10 cellular contexts compared by ENCODE assay signal in the genomic region with DNA sequence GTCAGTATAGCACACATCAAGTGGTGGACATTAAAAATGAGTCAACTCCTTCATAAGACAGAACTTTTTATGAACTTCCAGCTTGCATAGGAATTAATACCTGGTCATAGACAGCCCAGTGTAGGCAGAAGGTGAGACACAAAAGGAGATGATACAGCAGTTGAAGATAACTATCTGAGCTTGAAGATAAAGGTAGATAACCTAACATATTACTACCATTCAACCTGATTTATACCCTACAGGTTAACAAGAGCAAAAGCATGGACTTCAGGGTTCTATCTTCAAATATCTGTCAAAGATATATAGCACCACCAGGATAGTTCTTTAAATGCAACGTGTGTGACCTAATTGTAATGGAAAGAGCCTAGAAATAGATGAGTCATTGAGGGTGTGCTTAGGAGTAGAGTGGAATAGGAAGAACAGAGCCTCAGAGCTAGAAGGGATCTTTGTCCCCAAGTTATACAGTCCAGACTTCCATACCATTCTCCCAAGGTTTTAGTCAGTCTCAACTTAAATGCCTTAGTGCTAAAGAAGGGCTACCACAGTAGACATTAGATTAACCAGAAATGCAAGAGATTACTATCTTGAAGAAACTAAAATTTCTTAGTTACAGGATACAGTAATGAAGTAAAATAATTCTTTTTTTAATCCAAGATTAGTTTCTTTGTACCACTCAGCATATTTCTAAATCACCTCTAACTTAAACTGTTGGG. TPM values are rescaled to one million over a fixed set of nuclear protein-coding genes. Genes with fewer than 3 reads are reported as not detected.
DNase-seq lines count a peak whose midpoint lies in the region; ATAC-seq and TF ChIP-seq lines count a peak whose summit lies in the region.
"Had no signal": no experiment of that assay in that cellular context is flagged by ENCODE, and none has a peak within 500 bp of the region (broad histone marks: within the 10 kb centered on the region; RNA-seq: fewer than 3 reads in every experiment).

No MANE protein-coding gene starts in this region.

- POLR2A ChIA-PET in CD4-positive, alpha-beta memory T cell (lab: Charles Lee; ENCODE audit: partially characterized antibody) = interaction anchor here (2.4 kb wide), 1 partner anchor 9 kb away, joined by 19 read pairs; the partner anchor contains the start of gene ZNF800
- POLR2A ChIA-PET in activated CD8-positive, alpha-beta T cell treated with anti-CD3 and anti-CD28 coated beads for 36 hours (lab: Charles Lee) = interaction anchor here (2.6 kb wide), 1 partner anchor 9 kb away, joined by 21 read pairs; the partner anchor contains the start of gene ZNF800

- no peak for TF ChIP-seq CTCF in activated CD8-positive, alpha-beta T cell treated with anti-CD3 and anti-CD28 coated beads for 36 hours (IDR thresholded peaks at IDR 0.05)

- no peaks in the 10 kb centered on the region for H3K36me3 ChIP-seq in CD4-positive, alpha-beta memory T cell (ENCODE audit: insufficient read depth, low read length)

- H3K27me3 Mint-ChIP-seq in CD4-positive, alpha-beta memory T cell = no peaks in the 10 kb centered on the region
- H3K27me3 Mint-ChIP-seq in activated CD8-positive, alpha-beta T cell treated with anti-CD3 and anti-CD28 coated beads for 36 hours = no peaks in the 10 kb centered on the region
- H3K27me3 Mint-ChIP-seq in immature natural killer cell (ENCODE audit: low read depth in 3 of 3) = no peaks in the 10 kb centered on the region

- no peak for DNase-seq in CD4-positive, alpha-beta memory T cell
- peak; percentile 11 for DNase-seq in HPDE6-E6E7 (ENCODE audit: extremely low spot score)
- DNase-seq in activated CD8-positive, alpha-beta T cell treated with anti-CD3 and anti-CD28 coated beads for 36 hours = no peak
- no peak for DNase-seq in immature natural killer cell
- DNase-seq in islet precursor cell = no peak
- DNase-seq in NCI-H748 treated with DMSO at 0.1 percent for 48 hours (lab: John Stamatoyannopoulos, UW) = no peak
- DNase-seq: activated naive CD4-positive, alpha-beta T cell treated with anti-CD3 and anti-CD28 coated beads for 36 hours; midbrain had no signal

- H3K4me3 ChIP-seq in CD4-positive, alpha-beta memory T cell (ENCODE audit: low read length in 2 of 2) = no peak overlapping the region

- H3K4me3 Mint-ChIP-seq in CD4-positive, alpha-beta memory T cell = peak overlapping the region in 5 of 8 donors; percentile 4 to 72 (median 33)
- no peak overlapping the region for H3K4me3 Mint-ChIP-seq in activated CD8-positive, alpha-beta T cell treated with anti-CD3 and anti-CD28 coated beads for 36 hours
- peak overlapping the region in 2 of 5 donors; percentile 11 to 51 for H3K4me3 Mint-ChIP-seq in immature natural killer cell
- H3K4me3 Mint-ChIP-seq: activated naive CD4-positive, alpha-beta T cell treated with anti-CD3 and anti-CD28 coated beads for 36 hours had no signal

- CTCF ChIA-PET in CD4-positive, alpha-beta memory T cell (lab: Charles Lee; ENCODE audit: partially characterized antibody) = interaction anchor here (0.7 to 1.9 kb wide), 4 partner anchors 8 to 100 kb away, joined by 3 to 5 read pairs (median 3); partner anchors contain the start of gene ZNF800
- CTCF ChIA-PET in activated CD8-positive, alpha-beta T cell treated with anti-CD3 and anti-CD28 coated beads for 36 hours (lab: Charles Lee) = interaction anchor here (0.9 kb wide), 1 partner anchor 35 kb away, joined by 3 read pairs; no protein-coding TSS in a partner anchor

- H3K27me3 ChIP-seq in CD4-positive, alpha-beta memory T cell (ENCODE audit: insufficient read depth, low read length) = no peaks in the 10 kb centered on the region

- no peaks in the 10 kb centered on the region for H3K9me3 ChIP-seq in CD4-positive, alpha-beta memory T cell (ENCODE audit: control insufficient read depth in 1 of 2, low read length in 2 of 2)

- peak; percentile 37 for ATAC-seq in activated CD8-positive, alpha-beta T cell treated with anti-CD3 and anti-CD28 coated beads for 36 hours
- ATAC-seq in GM18519 (IDR thresholded peaks at IDR 0.05; ENCODE audit: low FRiP score, unreplicated experiment) = no peak
- ATAC-seq in GM18498 (IDR thresholded peaks at IDR 0.05; ENCODE audit: unreplicated experiment) = no peak

- peaks cover 73% of the 10 kb centered on the region for H3K4me1 ChIP-seq in CD4-positive, alpha-beta memory T cell (ENCODE audit: insufficient read depth, low read length)

- H3K9me3 Mint-ChIP-seq in CD4-positive, alpha-beta memory T cell = no peaks in the 10 kb centered on the region
- H3K9me3 Mint-ChIP-seq in activated CD8-positive, alpha-beta T cell treated with anti-CD3 and anti-CD28 coated beads for 36 hours = no peaks in the 10 kb centered on the region
- H3K9me3 Mint-ChIP-seq in immature natural killer cell = no peaks in the 10 kb centered on the region
- H3K9me3 Mint-ChIP-seq: activated naive CD4-positive, alpha-beta T cell treated with anti-CD3 and anti-CD28 coated beads for 36 hours had no signal

- H3K27ac ChIP-seq in CD4-positive, alpha-beta memory T cell (ENCODE audit: low read depth, low read length) = no peak overlapping the region

- peaks cover 22 to 62% of the 10 kb centered on the region in 2 donors for H3K36me3 Mint-ChIP-seq in CD4-positive, alpha-beta memory T cell
- H3K36me3 Mint-ChIP-seq in activated CD8-positive, alpha-beta T cell treated with anti-CD3 and anti-CD28 coated beads for 36 hours (ENCODE audit: low read depth) = peaks cover 41% of the 10 kb centered on the region
- H3K36me3 Mint-ChIP-seq in immature natural killer cell = peaks cover 5 to 14% (median 8%) of the 10 kb centered on the region in 3 donors

- intact Hi-C loops in CD4-positive, alpha-beta memory T cell (cut with micrococcal nuclease) = no loop called here
- intact Hi-C loops in activated CD8-positive, alpha-beta T cell treated with anti-CD3 and anti-CD28 coated beads for 36 hours (cut with micrococcal nuclease) = no loop called here

- H3K4me1 Mint-ChIP-seq in CD4-positive, alpha-beta memory T cell = peaks cover 51 to 79% (median 64%) of the 10 kb centered on the region in 4 donors
- peaks cover 68% of the 10 kb centered on the region for H3K4me1 Mint-ChIP-seq in activated CD8-positive, alpha-beta T cell treated with anti-CD3 and anti-CD28 coated beads for 36 hours (ENCODE audit: low read depth)
- peaks cover 68 to 94% of the 10 kb centered on the region in 2 donors for H3K4me1 Mint-ChIP-seq in immature natural killer cell

- H3K27ac Mint-ChIP-seq in CD4-positive, alpha-beta memory T cell = peak overlapping the region in 3 of 7 donors; percentile 8 to 30 (median 25)
- H3K27ac Mint-ChIP-seq in activated CD8-positive, alpha-beta T cell treated with anti-CD3 and anti-CD28 coated beads for 36 hours = peak overlapping the region; percentile 47
- peak overlapping the region; percentile 8 to 71 (median 39) for H3K27ac Mint-ChIP-seq in immature natural killer cell
- H3K27ac Mint-ChIP-seq: activated naive CD4-positive, alpha-beta T cell treated with anti-CD3 and anti-CD28 coated beads for 36 hours had no signal

RNA-seq across cellular contexts. Expression of gene ZNF800, which starts 9.2 kb away (rescaled TPM):
- 10 to 100 TPM; 61.3 to 63.3 TPM for total RNA-seq in CD4-positive, alpha-beta memory T cell
- polyA plus RNA-seq in CD4-positive, alpha-beta memory T cell = 10 to 100 TPM; 25.6 to 59.4 TPM
- total RNA-seq in activated CD8-positive, alpha-beta T cell treated with anti-CD3 and anti-CD28 coated beads for 36 hours = 10 to 100 TPM; 29.3 to 31.1 TPM
- 10 to 100 TPM; 32.6 to 67.8 (median 33.4) TPM for polyA plus RNA-seq in immature natural killer cell
